ENCODE assay signal across 8 cellular contexts in genomic region chr12:85424581-85425348, GRCh38.
DNase-seq lines count a peak whose midpoint lies in the region; ATAC-seq and TF ChIP-seq lines count a peak whose summit lies in the region.

No MANE protein-coding gene starts in this region.

- H3K4me3 Mint-ChIP-seq in activated CD4-positive, alpha-beta T cell treated with anti-CD3 and anti-CD28 coated beads, Interleukin-2, amount 10 ng/mL, durations not matched to agents 24 days and 14 days: no peak overlapping the region

- no peak overlapping the region for H3K27ac Mint-ChIP-seq in activated CD4-positive, alpha-beta T cell treated with anti-CD3 and anti-CD28 coated beads, Interleukin-2, amount 10 ng/mL, durations not matched to agents 24 days and 14 days

- no peaks in the 10 kb centered on the region for H4K20me1 ChIP-seq in HCT116 (ENCODE audit: insufficient read depth)
- no peaks in the 10 kb centered on the region for H4K20me1 ChIP-seq in Loucy (ENCODE audit: insufficient read depth, low read length, poor library complexity, severe bottlenecking)

- H3K9me3 ChIP-seq in HCT116 (ENCODE audit: control insufficient read depth in 1 of 2, insufficient read depth in 1 of 2, low read depth in 1 of 2, low read length in 2 of 2) (no peaks in the 10 kb centered on the region), Loucy (ENCODE audit: insufficient read depth, low read depth, low read length) (no peaks in the 10 kb centered on the region)

- CTCF ChIA-PET in HCT116 (lab: Charles Lee): interaction anchor here (0.7 to 2.1 kb wide), 14 partner anchors 9 to 527 kb away, joined by 3 to 14 read pairs (median 4); no protein-coding TSS in a partner anchor

- H3K27me3 Mint-ChIP-seq in activated CD4-positive, alpha-beta T cell treated with anti-CD3 and anti-CD28 coated beads, Interleukin-2, amount 10 ng/mL, durations not matched to agents 24 days and 14 days: no peaks in the 10 kb centered on the region

- peak; percentile 58 for DNase-seq in activated CD4-positive, alpha-beta T cell treated with anti-CD3 and anti-CD28 coated beads, Interleukin-2, amount 10 ng/mL, durations not matched to agents 24 days and 14 days
- DNase-seq in activated CD4-positive, alpha-beta T cell treated with anti-CD3 and anti-CD28 coated beads for 1 hour: no peak
- DNase-seq in HCT116 (ENCODE audit: low read depth, low spot score): peak; percentile 21
- peak; percentile 41 for DNase-seq in brain microvascular endothelial cell
- peak; percentile 28 for DNase-seq in renal cortical epithelial cell (ENCODE audit: low read depth)
- DNase-seq in NCI-H2081 (lab: John Stamatoyannopoulos, UW): no peak
- no peak for DNase-seq in hypothalamus (lab: John Stamatoyannopoulos, UW)

- no peaks in the 10 kb centered on the region for H3K4me1 Mint-ChIP-seq in activated CD4-positive, alpha-beta T cell treated with anti-CD3 and anti-CD28 coated beads, Interleukin-2, amount 10 ng/mL, durations not matched to agents 24 days and 14 days

- no peak for TF ChIP-seq POLR2A in HCT116 (IDR thresholded peaks at IDR 0.05; ENCODE audit: borderline replicate concordance, extremely low read depth, insufficient read depth, insufficient read length)

- peak; percentile 58 for TF ChIP-seq RAD21 in HCT116 (IDR thresholded peaks at IDR 0.05; ENCODE audit: low read depth)

- TF ChIP-seq CTCF in HCT116 (IDR thresholded peaks at IDR 0.05 in 2 of 3, conservative IDR thresholded peaks at IDR 0.05 in 1 of 3; ENCODE audit: borderline replicate concordance in 1 of 3, insufficient read depth in 1 of 3, low read depth in 2 of 3, low read length in 2 of 3) (peak; percentile 36 to 66 (median 47); a peak in 5 of 6 replicates), Loucy (conservative IDR thresholded peaks at IDR 0.05; ENCODE audit: low read length) (peak; percentile 93), brain microvascular endothelial cell (IDR thresholded peaks at IDR 0.05; ENCODE audit: low read depth, low read length, missing control alignments) (peak; percentile 51)

- H3K27me3 ChIP-seq in HCT116 (ENCODE audit: insufficient read depth, low read length) (no peaks in the 10 kb centered on the region), Loucy (ENCODE audit: insufficient read depth, low read length, poor library complexity, severe bottlenecking) (no peaks in the 10 kb centered on the region), brain microvascular endothelial cell (replicated peaks) (no peaks in the 10 kb centered on the region)

- H2AFZ ChIP-seq in HCT116 (ENCODE audit: low read depth, low read length, poor library complexity, severe bottlenecking) (peak overlapping the region; percentile 79), Loucy (ENCODE audit: low read length) (peak overlapping the region; percentile 53)

- H3K4me2 ChIP-seq in HCT116 (ENCODE audit: low read length) (no peak overlapping the region), Loucy (ENCODE audit: low read depth, low read length, poor library complexity, severe bottlenecking) (peak overlapping the region; percentile 48)

- no peak overlapping the region for H3K9ac ChIP-seq in HCT116 (ENCODE audit: low read length)
- H3K9ac ChIP-seq in Loucy (ENCODE audit: low read depth, low read length, poor library complexity, severe bottlenecking): no peak overlapping the region

- H3K4me1 ChIP-seq in HCT116 (ENCODE audit: control insufficient read depth in 1 of 2, insufficient read depth in 2 of 2, low read length in 2 of 2) (no peaks in the 10 kb centered on the region), Loucy (ENCODE audit: insufficient read depth, low read length, poor library complexity, severe bottlenecking) (no peaks in the 10 kb centered on the region)

- H3K9me2 ChIP-seq in HCT116 (ENCODE audit: insufficient read depth) (no peaks in the 10 kb centered on the region), Loucy (replicated peaks; ENCODE audit: low read depth, low read length) (no peaks in the 10 kb centered on the region)

- no peaks in the 10 kb centered on the region for H3F3A ChIP-seq in Loucy (ENCODE audit: low read depth)

- RAD21 ChIA-PET in HCT116 (lab: Charles Lee; ENCODE audit: low non-redundant PET in 1 of 2, low total read pairs in 2 of 2, uncharacterized antibody in 2 of 2, unreplicated experiment in 2 of 2): no interaction called here

- intact Hi-C loops in activated CD4-positive, alpha-beta T cell treated with anti-CD3 and anti-CD28 coated beads, Interleukin-2, amount 10 ng/mL, durations not matched to agents 24 days and 14 days (cut with micrococcal nuclease): no loop called here
- intact Hi-C loops in HCT116 (cut with micrococcal nuclease): no loop called here

- H3K79me2 ChIP-seq in HCT116 (ENCODE audit: insufficient read depth, low read length): no peaks in the 10 kb centered on the region
- no peaks in the 10 kb centered on the region for H3K79me2 ChIP-seq in Loucy (ENCODE audit: insufficient read depth, low read length)

- POLR2A ChIA-PET in HCT116 (lab: Charles Lee): no interaction called here

- no TSS peak for BruUV-seq in HCT116 (replicated peaks; lab: Mats Ljungman, UMichigan)

- H3K9me3 Mint-ChIP-seq in activated CD4-positive, alpha-beta T cell treated with anti-CD3 and anti-CD28 coated beads, Interleukin-2, amount 10 ng/mL, durations not matched to agents 24 days and 14 days: no peaks in the 10 kb centered on the region

- H3K36me3 ChIP-seq in HCT116 (ENCODE audit: control insufficient read depth in 1 of 2, insufficient read depth in 2 of 2, low read length in 2 of 2) (no peaks in the 10 kb centered on the region), Loucy (ENCODE audit: insufficient read depth, low read length) (no peaks in the 10 kb centered on the region), brain microvascular endothelial cell (replicated peaks) (no peaks in the 10 kb centered on the region)

- no peaks in the 10 kb centered on the region for H3K36me3 Mint-ChIP-seq in activated CD4-positive, alpha-beta T cell treated with anti-CD3 and anti-CD28 coated beads, Interleukin-2, amount 10 ng/mL, durations not matched to agents 24 days and 14 days (ENCODE audit: low read depth)

- peak; percentile 49; the same call in 1 of the 2 replicates for ATAC-seq in HCT116

- H3K27ac ChIP-seq in HCT116 (ENCODE audit: low read depth, low read length): no peak overlapping the region
- H3K27ac ChIP-seq in brain microvascular endothelial cell: no peak overlapping the region

- in situ Hi-C loops in brain microvascular endothelial cell (cut with HindIII; ENCODE audit: low pct_ligation_motif_present, low sequenced_read_pairs): no loop called here

- H3K4me3 ChIP-seq in HCT116 (replicated peaks in 1 of 2; ENCODE audit: low read depth in 1 of 2, low read length in 2 of 2): no peak overlapping the region
- H3K4me3 ChIP-seq in Loucy (ENCODE audit: low read length, poor library complexity, severe bottlenecking): peak overlapping the region; percentile 47
- no peak overlapping the region for H3K4me3 ChIP-seq in brain microvascular endothelial cell (ENCODE audit: low read depth, low read length)

TF ChIP-seq in HCT116, 20 proteins besides CTCF, POLR2A, EP300 and RAD21 (continues in another document):
- TF ChIP-seq EGR1 (IDR thresholded peaks at IDR 0.05; ENCODE audit: low read depth) (no peak), YY1 (IDR thresholded peaks at IDR 0.05; ENCODE audit: extremely low read depth, insufficient replicate concordance, low read depth, low read length) (no peak), CEBPB (IDR thresholded peaks at IDR 0.05; ENCODE audit: low read depth) (no peak), CBX3 (IDR thresholded peaks at IDR 0.05; ENCODE audit: low read depth) (no peak), ATF3 (IDR thresholded peaks at IDR 0.05) (no peak), SIN3A (IDR thresholded peaks at IDR 0.05; ENCODE audit: low read depth) (no peak), ZBTB33 (IDR thresholded peaks at IDR 0.05; ENCODE audit: extremely low read depth, insufficient replicate concordance, low read length) (no peak), ZNF274 (IDR thresholded peaks at IDR 0.05; ENCODE audit: low read depth, low read length) (no peak), ELF1 (IDR thresholded peaks at IDR 0.05; ENCODE audit: borderline replicate concordance, low read depth) (no peak), SP1 (IDR thresholded peaks at IDR 0.05; ENCODE audit: low read depth) (no peak), JUND (IDR thresholded peaks at IDR 0.05) (no peak), FOSL1 (IDR thresholded peaks at IDR 0.05; ENCODE audit: low read depth) (no peak), EZH2 (IDR thresholded peaks at IDR 0.05) (no peak)

Comparison
In these comparisons a context has a peak if more than half of its experiments do, and no peak if none do; other contexts are left out.
1. DNase-seq: peak in activated CD4-positive, alpha-beta T cell treated with anti-CD3 and anti-CD28 coated beads, Interleukin-2, amount 10 ng/mL, durations not matched to agents 24 days and 14 days (single experiment), HCT116 (single experiment), brain microvascular endothelial cell (single experiment) and renal cortical epithelial cell (single experiment); none in activated CD4-positive, alpha-beta T cell treated with anti-CD3 and anti-CD28 coated beads for 1 hour (single experiment), NCI-H2081 (0 of 2) and hypothalamus (0 of 51).
2. Peak in every context shown above with its lines, with median percentiles within 50 percentile points of each other: CTCF ChIP-seq.